In the genomic region with DNA sequence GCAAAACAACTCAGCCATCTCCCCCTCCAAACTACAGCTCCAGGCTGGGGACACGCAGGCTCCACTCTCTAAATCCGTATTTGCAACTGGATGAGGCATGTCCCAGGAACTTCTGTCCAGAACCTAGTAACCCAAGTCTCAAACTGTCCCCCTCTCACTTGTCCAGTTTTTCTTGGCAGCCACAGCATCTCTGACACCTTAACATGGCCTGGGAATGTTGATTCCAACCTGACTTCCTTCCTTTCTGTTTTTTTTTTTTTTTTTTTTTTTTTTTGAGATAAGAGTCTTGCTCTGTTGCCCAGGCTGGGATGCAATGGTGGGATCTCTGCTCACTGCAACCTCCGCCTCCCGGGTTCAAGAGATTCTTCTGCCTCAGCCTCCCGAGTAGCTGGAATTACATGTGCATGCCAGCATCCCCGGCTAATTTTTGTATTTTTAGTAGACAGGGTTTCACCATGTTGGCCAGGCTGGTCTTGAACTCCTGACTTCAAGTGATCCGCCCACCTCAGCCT, we compare ENCODE assay signal across 7 cellular contexts. TPM values are rescaled to one million over a fixed set of nuclear protein-coding genes. Genes with fewer than 3 reads are reported as not detected.
A peak's percentile ranks its signal among the peaks of the same experiment; 100 is the strongest.
DNase-seq lines count a peak whose midpoint lies in the region; ATAC-seq, FAIRE-seq and TF ChIP-seq lines count a peak whose summit lies in the region.
"Not testable (repeated sequence)": the region's sequence is repeated elsewhere in the genome, so short reads cannot be mapped to it uniquely, and the experiment has no call there.

No MANE protein-coding gene starts in this region.

- peak overlapping the region; percentile 68 for H3K18ac ChIP-seq in neuronal stem cell (ENCODE audit: low read length)

- CTCF ChIA-PET in HepG2 (lab: Yijun Ruan, JAX; ENCODE audit: low intra/inter-chr PET ratio, low total read pairs): not testable (repeated sequence)

- not testable (repeated sequence) for H3K4me2 ChIP-seq in HepG2 (ENCODE audit: low read depth, low read length); neuronal stem cell (ENCODE audit: insufficient read depth, low read length, poor library complexity, severe bottlenecking)
- peak overlapping the region; percentile 65 for H3K4me2 ChIP-seq in skeletal muscle satellite cell (ENCODE audit: low read length)

- not testable (repeated sequence) for H4K20me1 ChIP-seq in HepG2 (ENCODE audit: insufficient read depth, low read length)

- ATAC-seq in gastroesophageal sphincter, HepG2: not testable (repeated sequence)

- not testable (repeated sequence) for H3K36me3 ChIP-seq in breast epithelium; gastroesophageal sphincter; HepG2 (replicated peaks in 1 of 2; ENCODE audit: control insufficient read depth in 1 of 2, insufficient read depth in 2 of 2, low read length in 2 of 2); neuronal stem cell (replicated peaks in 1 of 2; ENCODE audit: control insufficient read depth in 2 of 2, insufficient read depth in 2 of 2, low read length in 2 of 2); skeletal muscle satellite cell (ENCODE audit: insufficient read depth, low read length); tibial artery

- H3K4me1 Mint-ChIP-seq in HFFc6 (ENCODE audit: low read depth): peaks cover 60% of the 10 kb centered on the region

- not testable (repeated sequence) for H4K91ac ChIP-seq in neuronal stem cell (ENCODE audit: low read depth, low read length, poor library complexity)

- not testable (repeated sequence) for H3K27me3 ChIP-seq in breast epithelium; gastroesophageal sphincter; HepG2 (ENCODE audit: control insufficient read depth in 1 of 2, insufficient read depth in 2 of 2, low read length in 2 of 2); neuronal stem cell (ENCODE audit: control insufficient read depth in 3 of 3, insufficient read depth in 3 of 3, low read depth in 1 of 3, low read length in 3 of 3); skeletal muscle satellite cell (ENCODE audit: control insufficient read depth, insufficient read depth, low read length); tibial artery

- not testable (repeated sequence) for H3K9me3 ChIP-seq in breast epithelium; gastroesophageal sphincter; HepG2 (ENCODE audit: low read length); neuronal stem cell (replicated peaks in 1 of 2; ENCODE audit: control insufficient read depth in 2 of 2, insufficient read depth in 1 of 2, low read depth in 1 of 2, low read length in 2 of 2); skeletal muscle satellite cell (replicated peaks; ENCODE audit: low read length); tibial artery

- not testable (repeated sequence) for H2BK12ac ChIP-seq in neuronal stem cell (ENCODE audit: low read length)

- H3K27ac ChIP-seq in breast epithelium: peak overlapping the region; percentile 29 to 96
- H3K27ac ChIP-seq in gastroesophageal sphincter: peak overlapping the region; percentile 80 to 96 (median 92)
- not testable (repeated sequence) for H3K27ac ChIP-seq in HepG2 (ENCODE audit: extremely low read length, insufficient read depth, low read length)
- peak overlapping the region; percentile 83 for H3K27ac ChIP-seq in neuronal stem cell (replicated peaks; ENCODE audit: low read length)
- H3K27ac ChIP-seq in tibial artery: peak overlapping the region; percentile 85 to 89

- in situ Hi-C loops in HepG2 (cut with HindIII; ENCODE audit: extremely low pct_ligation_motif_present, low pct_unique_long_range_greater_than_20kb): not testable (repeated sequence)

- not testable (repeated sequence) for H3K36me3 Mint-ChIP-seq in HFFc6 (ENCODE audit: low read depth)

- H4K8ac ChIP-seq in neuronal stem cell (ENCODE audit: low read depth, low read length): not testable (repeated sequence)

- not testable (repeated sequence) for DNase-seq in HFFc6; breast epithelium (ENCODE audit: low spot score in 2 of 2); HepG2 (ENCODE audit: low spot score); neuronal stem cell (ENCODE audit: low spot score); tibial artery

- not testable (repeated sequence) for TF ChIP-seq RAD21 in HepG2 (CRISPR knock-in tag; IDR thresholded peaks at IDR 0.05)

- peak overlapping the region; percentile 70 for H2BK15ac ChIP-seq in neuronal stem cell (ENCODE audit: low read length)

- not testable (repeated sequence) for TF ChIP-seq EP300 in gastroesophageal sphincter (IDR thresholded peaks at IDR 0.05); HepG2 (IDR thresholded peaks at IDR 0.05; ENCODE audit: low read depth in 2 of 2, low read length in 2 of 2); HepG2 (CRISPR knock-in tag; IDR thresholded peaks at IDR 0.05; ENCODE audit: borderline replicate concordance)

- peak overlapping the region; percentile 58 for H2AK5ac ChIP-seq in neuronal stem cell (ENCODE audit: low read depth, low read length)

- POLR2A ChIA-PET in HepG2 (lab: Yijun Ruan, JAX): interaction anchor here (1.8 kb wide), 1 partner anchor 10 kb away, joined by 5 read pairs; no protein-coding TSS in a partner anchor

- not testable (repeated sequence) for H3K27me3 Mint-ChIP-seq in HFFc6 (ENCODE audit: insufficient read depth)

- not testable (repeated sequence) for H3K23ac ChIP-seq in neuronal stem cell (ENCODE audit: low read depth, low read length, poor library complexity)

- intact Hi-C loops in breast epithelium (cut with DNase I; ENCODE audit: low total_unique reads): loop anchor here (10.0 kb wide), 1 partner anchor 164 kb away; a partner anchor contains a TSS
- intact Hi-C loops in HepG2 (cut with micrococcal nuclease; ENCODE audit: unreplicated experiment); tibial artery (cut with DNase I; ENCODE audit: low total_unique reads): not testable (repeated sequence)

- not testable (repeated sequence) for FAIRE-seq in HepG2 (lab: Jason Lieb, UNC)

- H3K4me3 Mint-ChIP-seq in HFFc6: 0 out of 2 replicates have a peak overlapping the region, but pooled peaks have one; percentile 30

- H3K79me1 ChIP-seq in neuronal stem cell (ENCODE audit: low read depth, low read length): not testable (repeated sequence)

- not testable (repeated sequence) for H3K9me3 Mint-ChIP-seq in HFFc6

- H3K27ac Mint-ChIP-seq in HFFc6: peak overlapping the region; percentile 33; the same call in 1 of the 2 replicates

- not testable (repeated sequence) for H2AFZ ChIP-seq in HepG2 (ENCODE audit: low read length)
- H2AFZ ChIP-seq in neuronal stem cell (ENCODE audit: low read length): peak overlapping the region; percentile 84

- not testable (repeated sequence) for H3K9ac ChIP-seq in HepG2 (ENCODE audit: insufficient read depth, low read depth, low read length); neuronal stem cell (ENCODE audit: low read depth, low read length, poor library complexity)
- peak overlapping the region; percentile 76 for H3K9ac ChIP-seq in skeletal muscle satellite cell (ENCODE audit: low read depth, low read length)

- peak overlapping the region; percentile 17 for H2BK5ac ChIP-seq in neuronal stem cell (ENCODE audit: low read length)

- not testable (repeated sequence) for TF ChIP-seq POLR2A in breast epithelium (IDR thresholded peaks at IDR 0.05); gastroesophageal sphincter (IDR thresholded peaks at IDR 0.05); HepG2 (IDR thresholded peaks at IDR 0.05; ENCODE audit: insufficient read depth in 1 of 2, low read depth in 2 of 2, low read length in 2 of 2)

- H3K4me3 ChIP-seq in breast epithelium; gastroesophageal sphincter; HepG2 (replicated peaks in 1 of 3; ENCODE audit: insufficient read depth in 1 of 3, low read depth in 2 of 3, low read length in 3 of 3); neuronal stem cell (ENCODE audit: low read length in 2 of 2); skeletal muscle satellite cell (ENCODE audit: low read length); tibial artery: not testable (repeated sequence)

- not testable (repeated sequence) for H3K4ac ChIP-seq in neuronal stem cell (ENCODE audit: low read length)

- H3K14ac ChIP-seq in neuronal stem cell (ENCODE audit: low read length): not testable (repeated sequence)

- not testable (repeated sequence) for H3K4me1 ChIP-seq in breast epithelium
- H3K4me1 ChIP-seq in gastroesophageal sphincter (peaks cover 7 to 100% (median 79%) of the 10 kb centered on the region in 3 donors), HepG2 (ENCODE audit: insufficient read depth, low read length) (peaks cover 90% of the 10 kb centered on the region), neuronal stem cell (ENCODE audit: control insufficient read depth in 2 of 2, insufficient read depth in 1 of 2, low read depth in 1 of 2, low read length in 2 of 2) (peaks cover 36 to 43% of the 10 kb centered on the region in 2 donors), skeletal muscle satellite cell (ENCODE audit: control insufficient read depth, insufficient read depth, low read length) (peaks cover 78% of the 10 kb centered on the region), tibial artery (peaks cover 7 to 97% (median 76%) of the 10 kb centered on the region in 4 donors)

- H2BK120ac ChIP-seq in neuronal stem cell (ENCODE audit: low read depth, low read length): not testable (repeated sequence)

- 76 to 79% methylated on average over 4 to 5 of the region's 7 CpGs for WGBS in gastroesophageal sphincter (ENCODE audit: low coverage in 1 of 2), 2 donors
- WGBS in HepG2 (ENCODE audit: low lambda C conversion rate): 95% methylated on average over 7 of the region's 7 CpGs
- WGBS in neuronal stem cell (ENCODE audit: extremely low coverage in 2 of 2, insufficient read length in 2 of 2, insufficient replicate concordance in 1 of 2), 2 donors: no CpG with 5 or more reads among the region's 7 CpGs

- not testable (repeated sequence) for BruUV-seq in HepG2 (replicated peaks; lab: Mats Ljungman, UMichigan)

- TF ChIP-seq CTCF in HFFc6 (IDR thresholded peaks at IDR 0.05); breast epithelium (IDR thresholded peaks at IDR 0.05); gastroesophageal sphincter (IDR thresholded peaks at IDR 0.05); HepG2 (CRISPR knock-in tag; IDR thresholded peaks at IDR 0.05); tibial artery (IDR thresholded peaks at IDR 0.05): not testable (repeated sequence)

- H3K79me2 ChIP-seq in HepG2 (ENCODE audit: insufficient read depth, low read length): peaks cover 12% of the 10 kb centered on the region

RNA-seq across cellular contexts. Expression of a gene that starts 12.2 kb away (rescaled TPM):
- total RNA-seq in HFFc6 (2021; fragmentation: NEBNext Ultra II Directional; extraction: Animal tissue kit (Norgen Biotek cat#: 25700)): 100 to 1,000 TPM; 180 to 259 (median 192) TPM
- total RNA-seq in breast epithelium (100 to 1,000 TPM; 106 to 242 (median 113) TPM), gastroesophageal sphincter (100 to 1,000 TPM; 333 to 451 (median 412) TPM), HepG2 (2016; rRNA removed; fragmentation: Illumina TruSeq; extraction: Trizol) (28.0 and 44.8 TPM in 2 replicates)
- total RNA-seq in HepG2 (2016; cell fraction: cytosol; rRNA removed; fragmentation: Illumina TruSeq; extraction: Trizol; ENCODE audit: low read depth): 22.8 and 24.5 TPM in 2 replicates
- total RNA-seq in HepG2 (2016; cell fraction: insoluble cytoplasmic fraction; rRNA removed; fragmentation: Illumina TruSeq; extraction: Trizol): 30.0 and 44.9 TPM in 2 replicates
- 51.0 and 58.7 TPM in 2 replicates for total RNA-seq in HepG2 (2016; cell fraction: membrane; rRNA removed; fragmentation: Illumina TruSeq; extraction: Trizol)
- 30.0 and 37.9 TPM in 2 replicates for total RNA-seq in HepG2 (2016; cell fraction: nucleus; rRNA removed; fragmentation: Illumina TruSeq; extraction: Trizol)
- polyA plus RNA-seq in HepG2 (2011; rRNA removed): 112 and 139 TPM in 2 replicates
- polyA plus RNA-seq in HepG2 (2011; cell fraction: cytosol; rRNA removed): 75.0 and 131 TPM in 2 replicates
- 36.3 and 45.0 TPM in 2 replicates for polyA plus RNA-seq in HepG2 (2011; cell fraction: nucleus; rRNA removed)
- 131 and 138 TPM in 2 replicates for polyA plus RNA-seq in HepG2 (2012)
- 36.6 and 41.1 TPM in 2 replicates for polyA plus RNA-seq in HepG2 (2016; cell fraction: cytosol; fragmentation: Illumina TruSeq; extraction: Trizol; ENCODE audit: low read depth)
- 37.7 and 42.0 TPM in 2 replicates for polyA plus RNA-seq in HepG2 (2016; cell fraction: insoluble cytoplasmic fraction; fragmentation: Illumina TruSeq; extraction: Trizol; ENCODE audit: low read depth)
- 56.2 and 59.4 TPM in 2 replicates for polyA plus RNA-seq in HepG2 (2016; cell fraction: membrane; fragmentation: Illumina TruSeq; extraction: Trizol; ENCODE audit: low read depth)
- polyA plus RNA-seq in HepG2 (2016; cell fraction: nucleus; fragmentation: Illumina TruSeq; extraction: Trizol; ENCODE audit: insufficient read depth, low read depth): 59.5 and 60.5 TPM in 2 replicates
- 21.9 and 76.0 TPM in 2 replicates for polyA minus RNA-seq in HepG2 (2011; rRNA and poly(A)+ RNA removed; ENCODE audit: low replicate concordance)
- polyA minus RNA-seq in HepG2 (2011; cell fraction: cytosol; rRNA and poly(A)+ RNA removed): 38.4 and 70.8 TPM in 2 replicates
- polyA minus RNA-seq in HepG2 (2011; cell fraction: nucleus; rRNA and poly(A)+ RNA removed): 18.8 and 29.5 TPM in 2 replicates
- 91.4 TPM for polyA plus RNA-seq in neuronal stem cell (2013, experiment 1 of 2)
- polyA plus RNA-seq in neuronal stem cell (2013, experiment 2 of 2): 90.3 TPM
- total RNA-seq in skeletal muscle satellite cell (2012; rRNA removed): 186 and 268 TPM in 2 replicates

RNA-seq across cellular contexts. Expression of a gene that starts 27.9 kb away (rescaled TPM):
- total RNA-seq in HFFc6 (2021; fragmentation: NEBNext Ultra II Directional; extraction: Animal tissue kit (Norgen Biotek cat#: 25700)): 10 to 100 TPM; 32.9 to 44.3 (median 37.3) TPM
- total RNA-seq in breast epithelium: 10 to 100 TPM; 13.1 to 34.1 (median 25.6) TPM
- 10 to 100 TPM; 39.0 to 53.8 (median 47.2) TPM for total RNA-seq in gastroesophageal sphincter
- 41.0 and 49.1 TPM in 2 replicates for total RNA-seq in HepG2 (2016; rRNA removed; fragmentation: Illumina TruSeq; extraction: Trizol)
- total RNA-seq in HepG2 (2016; cell fraction: cytosol; rRNA removed; fragmentation: Illumina TruSeq; extraction: Trizol; ENCODE audit: low read depth): 9.7 and 10.0 TPM in 2 replicates
- total RNA-seq in HepG2 (2016; cell fraction: insoluble cytoplasmic fraction; rRNA removed; fragmentation: Illumina TruSeq; extraction: Trizol): 41.7 and 48.0 TPM in 2 replicates
- total RNA-seq in HepG2 (2016; cell fraction: membrane; rRNA removed; fragmentation: Illumina TruSeq; extraction: Trizol): 15.3 and 17.9 TPM in 2 replicates
- 24.8 and 26.0 TPM in 2 replicates for total RNA-seq in HepG2 (2016; cell fraction: nucleus; rRNA removed; fragmentation: Illumina TruSeq; extraction: Trizol)
- polyA plus RNA-seq in HepG2 (2011; rRNA removed): 33.6 and 36.0 TPM in 2 replicates
- polyA plus RNA-seq in HepG2 (2011; cell fraction: cytosol; rRNA removed): 25.2 and 31.5 TPM in 2 replicates
- polyA plus RNA-seq in HepG2 (2011; cell fraction: nucleus; rRNA removed): 43.8 and 48.7 TPM in 2 replicates
- polyA plus RNA-seq in HepG2 (2012): 37.4 and 57.9 TPM in 2 replicates
- polyA plus RNA-seq in HepG2 (2016; cell fraction: cytosol; fragmentation: Illumina TruSeq; extraction: Trizol; ENCODE audit: low read depth): 7.4 and 7.7 TPM in 2 replicates
- polyA plus RNA-seq in HepG2 (2016; cell fraction: insoluble cytoplasmic fraction; fragmentation: Illumina TruSeq; extraction: Trizol; ENCODE audit: low read depth): 47.9 and 48.6 TPM in 2 replicates
- polyA plus RNA-seq in HepG2 (2016; cell fraction: membrane; fragmentation: Illumina TruSeq; extraction: Trizol; ENCODE audit: low read depth): 11.8 and 11.9 TPM in 2 replicates
- polyA plus RNA-seq in HepG2 (2016; cell fraction: nucleus; fragmentation: Illumina TruSeq; extraction: Trizol; ENCODE audit: insufficient read depth, low read depth): 37.6 and 45.3 TPM in 2 replicates
- polyA minus RNA-seq in HepG2 (2011; rRNA and poly(A)+ RNA removed; ENCODE audit: low replicate concordance): 14.9 and 21.3 TPM in 2 replicates
- 13.4 and 16.7 TPM in 2 replicates for polyA minus RNA-seq in HepG2 (2011; cell fraction: cytosol; rRNA and poly(A)+ RNA removed)
- 10.3 and 15.4 TPM in 2 replicates for polyA minus RNA-seq in HepG2 (2011; cell fraction: nucleus; rRNA and poly(A)+ RNA removed)
- polyA plus RNA-seq in neuronal stem cell (2013, experiment 1 of 2): 9.1 TPM
- polyA plus RNA-seq in neuronal stem cell (2013, experiment 2 of 2): 9.1 TPM
- 21.0 and 22.7 TPM in 2 replicates for total RNA-seq in skeletal muscle satellite cell (2012; rRNA removed)

RNA-seq across cellular contexts. Expression of a gene that starts 28.1 kb away (rescaled TPM):
- total RNA-seq in HFFc6 (2021; fragmentation: NEBNext Ultra II Directional; extraction: Animal tissue kit (Norgen Biotek cat#: 25700)): 10 to 100 TPM; 30.1 to 32.8 (median 31.1) TPM
- 10 to 100 TPM; 25.6 to 47.7 (median 28.5) TPM for total RNA-seq in breast epithelium
- total RNA-seq in gastroesophageal sphincter: 10 to 100 TPM; 19.2 to 52.6 (median 25.1) TPM
- 39.7 and 39.9 TPM in 2 replicates for total RNA-seq in HepG2 (2016; rRNA removed; fragmentation: Illumina TruSeq; extraction: Trizol)
- total RNA-seq in HepG2 (2016; cell fraction: cytosol; rRNA removed; fragmentation: Illumina TruSeq; extraction: Trizol; ENCODE audit: low read depth): 13.8 and 15.1 TPM in 2 replicates
- total RNA-seq in HepG2 (2016; cell fraction: insoluble cytoplasmic fraction; rRNA removed; fragmentation: Illumina TruSeq; extraction: Trizol): 40.1 and 40.8 TPM in 2 replicates
- 23.4 and 26.9 TPM in 2 replicates for total RNA-seq in HepG2 (2016; cell fraction: membrane; rRNA removed; fragmentation: Illumina TruSeq; extraction: Trizol)
- 28.8 and 32.4 TPM in 2 replicates for total RNA-seq in HepG2 (2016; cell fraction: nucleus; rRNA removed; fragmentation: Illumina TruSeq; extraction: Trizol)
- polyA plus RNA-seq in HepG2 (2011; rRNA removed): 85.4 and 104 TPM in 2 replicates
- 54.2 and 65.9 TPM in 2 replicates for polyA plus RNA-seq in HepG2 (2011; cell fraction: cytosol; rRNA removed)
- 68.9 and 70.3 TPM in 2 replicates for polyA plus RNA-seq in HepG2 (2011; cell fraction: nucleus; rRNA removed)
- polyA plus RNA-seq in HepG2 (2012): 49.3 and 49.6 TPM in 2 replicates
- 16.6 and 18.6 TPM in 2 replicates for polyA plus RNA-seq in HepG2 (2016; cell fraction: cytosol; fragmentation: Illumina TruSeq; extraction: Trizol; ENCODE audit: low read depth)
- polyA plus RNA-seq in HepG2 (2016; cell fraction: insoluble cytoplasmic fraction; fragmentation: Illumina TruSeq; extraction: Trizol; ENCODE audit: low read depth): 45.5 and 51.2 TPM in 2 replicates
- 22.2 and 23.6 TPM in 2 replicates for polyA plus RNA-seq in HepG2 (2016; cell fraction: membrane; fragmentation: Illumina TruSeq; extraction: Trizol; ENCODE audit: low read depth)
- 60.8 and 67.8 TPM in 2 replicates for polyA plus RNA-seq in HepG2 (2016; cell fraction: nucleus; fragmentation: Illumina TruSeq; extraction: Trizol; ENCODE audit: insufficient read depth, low read depth)
- 23.4 and 37.2 TPM in 2 replicates for polyA minus RNA-seq in HepG2 (2011; rRNA and poly(A)+ RNA removed; ENCODE audit: low replicate concordance)
- 17.2 and 17.6 TPM in 2 replicates for polyA minus RNA-seq in HepG2 (2011; cell fraction: cytosol; rRNA and poly(A)+ RNA removed)
- 17.6 and 22.6 TPM in 2 replicates for polyA minus RNA-seq in HepG2 (2011; cell fraction: nucleus; rRNA and poly(A)+ RNA removed)
- 29.2 TPM for polyA plus RNA-seq in neuronal stem cell (2013, experiment 1 of 2)
- 31.8 TPM for polyA plus RNA-seq in neuronal stem cell (2013, experiment 2 of 2)
- 25.1 and 32.2 TPM in 2 replicates for total RNA-seq in skeletal muscle satellite cell (2012; rRNA removed)

RNA-seq across cellular contexts. Expression of a gene that starts 38.6 kb away (rescaled TPM):
- total RNA-seq in HFFc6 (2021; fragmentation: NEBNext Ultra II Directional; extraction: Animal tissue kit (Norgen Biotek cat#: 25700)): 100 to 1,000 TPM; 179 to 220 (median 215) TPM
- total RNA-seq in breast epithelium (100 to 1,000 TPM; 143 to 247 (median 244) TPM), gastroesophageal sphincter (100 to 1,000 TPM; 106 to 194 (median 148) TPM), HepG2 (2016; rRNA removed; fragmentation: Illumina TruSeq; extraction: Trizol) (249 and 319 TPM in 2 replicates)
- total RNA-seq in HepG2 (2016; cell fraction: cytosol; rRNA removed; fragmentation: Illumina TruSeq; extraction: Trizol; ENCODE audit: low read depth): 103 and 114 TPM in 2 replicates
- total RNA-seq in HepG2 (2016; cell fraction: insoluble cytoplasmic fraction; rRNA removed; fragmentation: Illumina TruSeq; extraction: Trizol): 260 and 312 TPM in 2 replicates
- 135 and 140 TPM in 2 replicates for total RNA-seq in HepG2 (2016; cell fraction: membrane; rRNA removed; fragmentation: Illumina TruSeq; extraction: Trizol)
- 349 and 418 TPM in 2 replicates for total RNA-seq in HepG2 (2016; cell fraction: nucleus; rRNA removed; fragmentation: Illumina TruSeq; extraction: Trizol)
- 306 and 308 TPM in 2 replicates for polyA plus RNA-seq in HepG2 (2011; rRNA removed)
- 103 and 169 TPM in 2 replicates for polyA plus RNA-seq in HepG2 (2011; cell fraction: cytosol; rRNA removed)
- polyA plus RNA-seq in HepG2 (2011; cell fraction: nucleus; rRNA removed): 1,720 and 2,373 TPM in 2 replicates
- polyA plus RNA-seq in HepG2 (2012): 214 and 282 TPM in 2 replicates
- 77.5 and 85.0 TPM in 2 replicates for polyA plus RNA-seq in HepG2 (2016; cell fraction: cytosol; fragmentation: Illumina TruSeq; extraction: Trizol; ENCODE audit: low read depth)
- 376 and 395 TPM in 2 replicates for polyA plus RNA-seq in HepG2 (2016; cell fraction: insoluble cytoplasmic fraction; fragmentation: Illumina TruSeq; extraction: Trizol; ENCODE audit: low read depth)
- polyA plus RNA-seq in HepG2 (2016; cell fraction: membrane; fragmentation: Illumina TruSeq; extraction: Trizol; ENCODE audit: low read depth): 116 and 123 TPM in 2 replicates
- 776 and 819 TPM in 2 replicates for polyA plus RNA-seq in HepG2 (2016; cell fraction: nucleus; fragmentation: Illumina TruSeq; extraction: Trizol; ENCODE audit: insufficient read depth, low read depth)
- 243 and 377 TPM in 2 replicates for polyA minus RNA-seq in HepG2 (2011; rRNA and poly(A)+ RNA removed; ENCODE audit: low replicate concordance)
- polyA minus RNA-seq in HepG2 (2011; cell fraction: cytosol; rRNA and poly(A)+ RNA removed): 59.7 and 82.4 TPM in 2 replicates
- polyA minus RNA-seq in HepG2 (2011; cell fraction: nucleus; rRNA and poly(A)+ RNA removed): 526 and 551 TPM in 2 replicates
- 225 TPM for polyA plus RNA-seq in neuronal stem cell (2013, experiment 1 of 2)
- polyA plus RNA-seq in neuronal stem cell (2013, experiment 2 of 2): 226 TPM
- total RNA-seq in skeletal muscle satellite cell (2012; rRNA removed): 193 and 226 TPM in 2 replicates

RNA-seq across cellular contexts. Expression of a gene that starts 39.4 kb away (rescaled TPM):
- total RNA-seq in HFFc6 (2021; fragmentation: NEBNext Ultra II Directional; extraction: Animal tissue kit (Norgen Biotek cat#: 25700)): 10 to 100 TPM; 16.1 to 23.4 (median 20.7) TPM
- total RNA-seq in breast epithelium: 10 to 100 TPM; 20.6 to 42.6 (median 23.6) TPM
- total RNA-seq in gastroesophageal sphincter: 10 to 100 TPM; 18.4 to 27.8 (median 20.9) TPM
- total RNA-seq in HepG2 (2016; rRNA removed; fragmentation: Illumina TruSeq; extraction: Trizol): 19.4 and 36.3 TPM in 2 replicates
- 19.7 and 21.0 TPM in 2 replicates for total RNA-seq in HepG2 (2016; cell fraction: cytosol; rRNA removed; fragmentation: Illumina TruSeq; extraction: Trizol; ENCODE audit: low read depth)
- total RNA-seq in HepG2 (2016; cell fraction: insoluble cytoplasmic fraction; rRNA removed; fragmentation: Illumina TruSeq; extraction: Trizol): 17.3 and 35.0 TPM in 2 replicates
- 17.5 and 20.2 TPM in 2 replicates for total RNA-seq in HepG2 (2016; cell fraction: membrane; rRNA removed; fragmentation: Illumina TruSeq; extraction: Trizol)
- total RNA-seq in HepG2 (2016; cell fraction: nucleus; rRNA removed; fragmentation: Illumina TruSeq; extraction: Trizol): 39.1 and 44.6 TPM in 2 replicates
- 25.2 and 26.1 TPM in 2 replicates for polyA plus RNA-seq in HepG2 (2011; rRNA removed)
- polyA plus RNA-seq in HepG2 (2011; cell fraction: cytosol; rRNA removed): 11.6 and 16.0 TPM in 2 replicates
- polyA plus RNA-seq in HepG2 (2011; cell fraction: nucleus; rRNA removed): 59.2 and 64.8 TPM in 2 replicates
- polyA plus RNA-seq in HepG2 (2012): 20.4 and 24.1 TPM in 2 replicates
- polyA plus RNA-seq in HepG2 (2016; cell fraction: cytosol; fragmentation: Illumina TruSeq; extraction: Trizol; ENCODE audit: low read depth): 5.8 and 6.2 TPM in 2 replicates
- polyA plus RNA-seq in HepG2 (2016; cell fraction: insoluble cytoplasmic fraction; fragmentation: Illumina TruSeq; extraction: Trizol; ENCODE audit: low read depth): 13.0 and 15.6 TPM in 2 replicates
- polyA plus RNA-seq in HepG2 (2016; cell fraction: membrane; fragmentation: Illumina TruSeq; extraction: Trizol; ENCODE audit: low read depth): 9.2 and 11.8 TPM in 2 replicates
- polyA plus RNA-seq in HepG2 (2016; cell fraction: nucleus; fragmentation: Illumina TruSeq; extraction: Trizol; ENCODE audit: insufficient read depth, low read depth): 60.1 and 68.2 TPM in 2 replicates
- 33.4 and 39.8 TPM in 2 replicates for polyA minus RNA-seq in HepG2 (2011; rRNA and poly(A)+ RNA removed; ENCODE audit: low replicate concordance)
- 12.8 and 16.1 TPM in 2 replicates for polyA minus RNA-seq in HepG2 (2011; cell fraction: cytosol; rRNA and poly(A)+ RNA removed)
- 36.3 and 51.1 TPM in 2 replicates for polyA minus RNA-seq in HepG2 (2011; cell fraction: nucleus; rRNA and poly(A)+ RNA removed)
- 11.3 TPM for polyA plus RNA-seq in neuronal stem cell (2013, experiment 1 of 2)
- 12.1 TPM for polyA plus RNA-seq in neuronal stem cell (2013, experiment 2 of 2)
- total RNA-seq in skeletal muscle satellite cell (2012; rRNA removed): 24.6 and 27.7 TPM in 2 replicates
